Comparison of ENCODE assay signal across 13 cellular contexts in genomic region chr3:188049890-188050530, GRCh38.
DNase-seq lines count a peak whose midpoint lies in the region; ATAC-seq and TF ChIP-seq lines count a peak whose summit lies in the region.
"Had no signal": no experiment of that assay in that cellular context is flagged by ENCODE, and none has a peak within 500 bp of the region (broad histone marks: within the 10 kb centered on the region; RNA-seq: fewer than 3 reads in every experiment).

No MANE protein-coding gene starts in this region.

- DNase-seq in activated CD4-positive, alpha-beta T cell treated with anti-CD3 and anti-CD28 coated beads for 4 hours, result peak; percentile 11 to 22
- DNase-seq in central memory CD8-positive, alpha-beta T cell (ENCODE audit: low spot score in 2 of 2), result no peak
- peak; percentile 10 for DNase-seq in stimulated activated naive B cell treated with anti-CD40 and anti-IgM and Interleukin-4, amounts not matched to agents 10 μg/mL and 1 μg/mL and 100 μg/mL, for 72 hours
- DNase-seq: left colon, NCI-H526 treated with DMSO at 0.1 percent for 48 hours, SW 1271 had no signal

- peaks cover 15% of the 10 kb centered on the region for H3K4me1 Mint-ChIP-seq in central memory CD8-positive, alpha-beta T cell
- peaks cover 11 to 17% of the 10 kb centered on the region in 2 donors for H3K4me1 Mint-ChIP-seq in stimulated activated naive B cell treated with anti-CD40 and anti-IgM and Interleukin-4, amounts not matched to agents 10 μg/mL and 1 μg/mL and 100 μg/mL, for 72 hours

- H3K4me1 ChIP-seq in Loucy (ENCODE audit: insufficient read depth, low read length, poor library complexity, severe bottlenecking), result peaks cover 27% of the 10 kb centered on the region

- H3F3A ChIP-seq in Loucy (ENCODE audit: low read depth), result no peaks in the 10 kb centered on the region

- no peak overlapping the region for H3K9ac ChIP-seq in Loucy (ENCODE audit: low read depth, low read length, poor library complexity, severe bottlenecking)

- no peaks in the 10 kb centered on the region for H3K79me2 ChIP-seq in Loucy (ENCODE audit: insufficient read depth, low read length)

- H3K9me2 ChIP-seq in Loucy (replicated peaks; ENCODE audit: low read depth, low read length), result no peaks in the 10 kb centered on the region

- H3K27me3 Mint-ChIP-seq in central memory CD8-positive, alpha-beta T cell, result no peaks in the 10 kb centered on the region
- peaks cover 0 to 5% of the 10 kb centered on the region in 2 donors for H3K27me3 Mint-ChIP-seq in stimulated activated naive B cell treated with anti-CD40 and anti-IgM and Interleukin-4, amounts not matched to agents 10 μg/mL and 1 μg/mL and 100 μg/mL, for 72 hours

- no peaks in the 10 kb centered on the region for H4K20me1 ChIP-seq in Loucy (ENCODE audit: insufficient read depth, low read length, poor library complexity, severe bottlenecking)

- H3K9me3 Mint-ChIP-seq in central memory CD8-positive, alpha-beta T cell, result no peaks in the 10 kb centered on the region
- H3K9me3 Mint-ChIP-seq in stimulated activated naive B cell treated with anti-CD40 and anti-IgM and Interleukin-4, amounts not matched to agents 10 μg/mL and 1 μg/mL and 100 μg/mL, for 72 hours, result no peaks in the 10 kb centered on the region
- H3K9me3 Mint-ChIP-seq: GM23338 had no signal

- peak overlapping the region; percentile 30 for H3K4me2 ChIP-seq in Loucy (ENCODE audit: low read depth, low read length, poor library complexity, severe bottlenecking)
- H3K4me2 ChIP-seq: GM23338 had no signal

- peak; percentile 84 for ATAC-seq in central memory CD8-positive, alpha-beta T cell (replicated peaks; ENCODE audit: extremely low read depth, poor library complexity, severe bottlenecking)
- ATAC-seq in stimulated activated naive B cell treated with anti-CD40 and anti-IgM and Interleukin-4, amounts not matched to agents 10 μg/mL and 1 μg/mL and 100 μg/mL, for 72 hours (replicated peaks), result peak; percentile 71 to 88
- ATAC-seq in GM21360 (IDR thresholded peaks at IDR 0.05; ENCODE audit: unreplicated experiment) (no peak), GM21423 (IDR thresholded peaks at IDR 0.05; ENCODE audit: unreplicated experiment) (no peak), HG03135 (IDR thresholded peaks at IDR 0.05; ENCODE audit: unreplicated experiment) (no peak)
- ATAC-seq: GM23338, left colon had no signal

- peaks cover 2% of the 10 kb centered on the region for H3K36me3 Mint-ChIP-seq in central memory CD8-positive, alpha-beta T cell (ENCODE audit: insufficient read depth)
- H3K36me3 Mint-ChIP-seq in stimulated activated naive B cell treated with anti-CD40 and anti-IgM and Interleukin-4, amounts not matched to agents 10 μg/mL and 1 μg/mL and 100 μg/mL, for 72 hours, result no peaks in the 10 kb centered on the region
- H3K36me3 Mint-ChIP-seq: brain had no signal

- H3K4me3 ChIP-seq in Loucy (ENCODE audit: low read length, poor library complexity, severe bottlenecking), result no peak overlapping the region
- H3K4me3 ChIP-seq: GM23338, prostate gland had no signal

- peak overlapping the region; percentile 42 for H3K4me3 Mint-ChIP-seq in central memory CD8-positive, alpha-beta T cell
- peak overlapping the region in 1 of 2 donors; percentile 38 for H3K4me3 Mint-ChIP-seq in stimulated activated naive B cell treated with anti-CD40 and anti-IgM and Interleukin-4, amounts not matched to agents 10 μg/mL and 1 μg/mL and 100 μg/mL, for 72 hours
- H3K4me3 Mint-ChIP-seq: brain, GM23338 had no signal

- peak overlapping the region; percentile 54 for H3K27ac Mint-ChIP-seq in central memory CD8-positive, alpha-beta T cell (ENCODE audit: low read depth)
- peak overlapping the region; percentile 52 for H3K27ac Mint-ChIP-seq in stimulated activated naive B cell treated with anti-CD40 and anti-IgM and Interleukin-4, amounts not matched to agents 10 μg/mL and 1 μg/mL and 100 μg/mL, for 72 hours

- H3K9me3 ChIP-seq in Loucy (ENCODE audit: insufficient read depth, low read depth, low read length), result no peaks in the 10 kb centered on the region
- H3K9me3 ChIP-seq: prostate gland had no signal

- TF ChIP-seq CTCF in Loucy (conservative IDR thresholded peaks at IDR 0.05; ENCODE audit: low read length), result no peak

- no peaks in the 10 kb centered on the region for H3K27me3 ChIP-seq in Loucy (ENCODE audit: insufficient read depth, low read length, poor library complexity, severe bottlenecking)

- H2AFZ ChIP-seq in Loucy (ENCODE audit: low read length), result no peak overlapping the region

- H3K36me3 ChIP-seq in Loucy (ENCODE audit: insufficient read depth, low read length), result no peaks in the 10 kb centered on the region
- H3K36me3 ChIP-seq: prostate gland had no signal

Comparison
In these comparisons a context has a peak if more than half of its experiments do, and no peak if none do; other contexts are left out.
1. DNase-seq: peak in activated CD4-positive, alpha-beta T cell treated with anti-CD3 and anti-CD28 coated beads for 4 hours (2 of 2) and stimulated activated naive B cell treated with anti-CD40 and anti-IgM and Interleukin-4, amounts not matched to agents 10 μg/mL and 1 μg/mL and 100 μg/mL, for 72 hours (single experiment); none in central memory CD8-positive, alpha-beta T cell (0 of 2).
2. ATAC-seq: peak in central memory CD8-positive, alpha-beta T cell (single experiment) and stimulated activated naive B cell treated with anti-CD40 and anti-IgM and Interleukin-4, amounts not matched to agents 10 μg/mL and 1 μg/mL and 100 μg/mL, for 72 hours (2 of 2); none in GM21360 (single experiment), GM21423 (single experiment) and HG03135 (single experiment).